In the genomic region with DNA sequence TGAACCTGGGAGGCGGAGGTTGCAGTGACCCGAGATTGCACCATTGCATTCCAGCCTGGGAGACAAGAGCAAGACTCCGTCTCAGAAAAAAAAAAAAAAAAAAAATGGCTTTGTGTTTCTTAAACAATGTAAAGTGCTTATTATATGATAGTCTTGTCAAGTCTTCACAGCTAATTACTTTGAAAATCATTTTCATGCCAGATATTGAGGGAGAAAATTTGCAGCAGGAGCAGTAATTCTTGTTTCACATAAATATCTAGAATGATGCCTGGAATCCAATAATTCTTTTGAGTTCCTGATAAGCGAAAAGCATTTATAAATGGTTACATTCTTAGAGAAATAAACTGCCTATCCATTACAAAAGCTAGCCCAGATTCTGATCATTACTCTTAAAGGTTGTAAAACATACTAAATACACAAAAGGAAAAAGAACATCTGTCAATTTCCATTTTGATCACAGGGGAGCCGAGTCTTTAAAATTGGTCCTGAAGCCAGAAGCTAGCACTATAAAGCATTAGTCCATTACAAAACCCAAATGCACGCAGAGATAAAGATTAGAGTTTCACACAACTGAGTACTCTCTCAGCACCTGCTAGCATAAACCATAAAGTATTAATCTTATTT, we compare ENCODE assay signal across 28 cellular contexts. TPM values are rescaled to one million over a fixed set of nuclear protein-coding genes. Genes with fewer than 3 reads are reported as not detected.
A peak's percentile ranks its signal among the peaks of the same experiment; 100 is the strongest.
DNase-seq lines count a peak whose midpoint lies in the region; ATAC-seq and TF ChIP-seq lines count a peak whose summit lies in the region.
"Had no signal": no experiment of that assay in that cellular context is flagged by ENCODE, and none has a peak within 500 bp of the region (broad histone marks: within the 10 kb centered on the region; RNA-seq: fewer than 3 reads in every experiment).

No MANE protein-coding gene starts in this region.

- H3K27me3 Mint-ChIP-seq in mesothelial cell of epicardium (ENCODE audit: low read depth) = no peaks in the 10 kb centered on the region
- H3K27me3 Mint-ChIP-seq in type B pancreatic cell = no peaks in the 10 kb centered on the region
- H3K27me3 Mint-ChIP-seq: CD4-positive, alpha-beta T cell; stimulated activated naive CD8-positive, alpha-beta T cell treated with anti-CD3 and anti-CD28 coated beads, Interleukin-15, Interleukin-2, amounts not matched to agents 100 ng/mL and 50 ng/mL, for 24 hours; T-helper 17 cell had no signal

- intact Hi-C loops in cardiac septum (cut with DNase I) = no loop called here
- intact Hi-C loops in mucosa of descending colon (cut with DNase I, micrococcal nuclease) = no loop called here

- peaks cover 22% of the 10 kb centered on the region for H3K4me1 ChIP-seq in cardiac muscle cell (ENCODE audit: low read depth)
- no peaks in the 10 kb centered on the region for H3K4me1 ChIP-seq in mucosa of descending colon (ENCODE audit: low read depth)

- TF ChIP-seq CTCF in cardiac muscle cell (IDR thresholded peaks at IDR 0.05; ENCODE audit: low read depth, low read length) = no peak
- no peak for TF ChIP-seq CTCF in mesothelial cell of epicardium (IDR thresholded peaks at IDR 0.05; ENCODE audit: unreplicated experiment)
- TF ChIP-seq CTCF in type B pancreatic cell (conservative IDR thresholded peaks at IDR 0.05) = no peak
- TF ChIP-seq CTCF in mucosa of descending colon (IDR thresholded peaks at IDR 0.05) = no peak

- H3K36me3 Mint-ChIP-seq in mesothelial cell of epicardium (peaks cover 12% of the 10 kb centered on the region), type B pancreatic cell (peaks cover 20% of the 10 kb centered on the region)
- no peaks in the 10 kb centered on the region for H3K36me3 Mint-ChIP-seq in stimulated activated effector memory CD8-positive, alpha-beta T cell treated with anti-CD3 and anti-CD28 coated beads, Interleukin-12 subunit alpha, Interleukin-12 subunit beta, amount 100 ng/mL, for 72 hours
- H3K36me3 Mint-ChIP-seq: naive thymus-derived CD4-positive, alpha-beta T cell had no signal

- no peaks in the 10 kb centered on the region for H3K27me3 ChIP-seq in cardiac muscle cell
- H3K27me3 ChIP-seq: body of pancreas, testis, vagina had no signal

- ATAC-seq in stimulated activated effector memory CD8-positive, alpha-beta T cell treated with anti-CD3 and anti-CD28 coated beads, Interleukin-12 subunit alpha, Interleukin-12 subunit beta, amount 100 ng/mL, for 72 hours = no peak
- ATAC-seq in left lobe of liver (no peak), mucosa of descending colon (no peak)
- ATAC-seq: body of pancreas; esophagus mucosa; naive thymus-derived CD4-positive, alpha-beta T cell; T-helper 17 cell had no signal

- H3K27ac Mint-ChIP-seq in mesothelial cell of epicardium = peak overlapping the region; percentile 48
- peak overlapping the region; percentile 15 for H3K27ac Mint-ChIP-seq in type B pancreatic cell
- no peak overlapping the region for H3K27ac Mint-ChIP-seq in stimulated activated effector memory CD8-positive, alpha-beta T cell treated with anti-CD3 and anti-CD28 coated beads, Interleukin-12 subunit alpha, Interleukin-12 subunit beta, amount 100 ng/mL, for 72 hours
- H3K27ac Mint-ChIP-seq: CD4-positive, alpha-beta T cell; naive thymus-derived CD4-positive, alpha-beta T cell; stimulated activated naive CD8-positive, alpha-beta T cell treated with anti-CD3 and anti-CD28 coated beads, Interleukin-15, Interleukin-2, amounts not matched to agents 100 ng/mL and 50 ng/mL, for 24 hours; T-helper 17 cell had no signal

- no peak for DNase-seq in cardiac muscle cell (ENCODE audit: low read depth in 1 of 2, low spot score in 1 of 2)
- no peak for DNase-seq in cardiac septum (ENCODE audit: low spot score)
- DNase-seq in NCI-H2227 (lab: John Stamatoyannopoulos, UW; ENCODE audit: unreplicated experiment) = peak; percentile 38
- DNase-seq in mesothelial cell of epicardium (ENCODE audit: low spot score in 2 of 2, unreplicated experiment in 2 of 2) = no peak
- DNase-seq in type B pancreatic cell (ENCODE audit: extremely low spot score, unreplicated experiment) = no peak
- DNase-seq in stimulated activated effector memory CD8-positive, alpha-beta T cell treated with anti-CD3 and anti-CD28 coated beads, Interleukin-12 subunit alpha, Interleukin-12 subunit beta, amount 100 ng/mL, for 72 hours (ENCODE audit: low spot score in 2 of 2) = no peak
- DNase-seq in left lobe of liver (ENCODE audit: low spot score) = no peak
- no peak for DNase-seq in mucosa of descending colon
- DNase-seq: activated CD4-positive, alpha-beta T cell treated with anti-CD3 and anti-CD28 coated beads, Interleukin-2, amount 50 U/mL, for 48 hours; activated CD4-positive, CD25-positive, alpha-beta regulatory T cell treated with anti-CD3 and anti-CD28 coated beads, Interleukin-2, amount 50 U/mL, for 72 hours; activated naive CD4-positive, alpha-beta T cell; activated T-cell treated with anti-CD3 and anti-CD28 coated beads, Interleukin-2, amount 50 U/mL, for 48 hours; AML-193; body of pancreas; CD4-positive, alpha-beta T cell; head of caudate nucleus; kidney; midbrain; naive thymus-derived CD4-positive, alpha-beta T cell; NCI-H187 treated with DMSO at 0.1 percent for 48 hours; NCI-H446; T-helper 17 cell; testis had no signal

- H3K27ac ChIP-seq in cardiac muscle cell = peak overlapping the region; percentile 71
- H3K27ac ChIP-seq: A549, body of pancreas, skin epidermis, testis, vagina had no signal

- H3K4me1 Mint-ChIP-seq in mesothelial cell of epicardium = peaks cover 43% of the 10 kb centered on the region
- H3K4me1 Mint-ChIP-seq in type B pancreatic cell (ENCODE audit: unreplicated experiment) = peaks cover 5% of the 10 kb centered on the region
- H3K4me1 Mint-ChIP-seq in stimulated activated effector memory CD8-positive, alpha-beta T cell treated with anti-CD3 and anti-CD28 coated beads, Interleukin-12 subunit alpha, Interleukin-12 subunit beta, amount 100 ng/mL, for 72 hours = no peaks in the 10 kb centered on the region
- H3K4me1 Mint-ChIP-seq: naive thymus-derived CD4-positive, alpha-beta T cell; T-helper 17 cell had no signal

- no peak overlapping the region for H3K4me3 Mint-ChIP-seq in mesothelial cell of epicardium
- H3K4me3 Mint-ChIP-seq in type B pancreatic cell = no peak overlapping the region
- no peak overlapping the region for H3K4me3 Mint-ChIP-seq in stimulated activated effector memory CD8-positive, alpha-beta T cell treated with anti-CD3 and anti-CD28 coated beads, Interleukin-12 subunit alpha, Interleukin-12 subunit beta, amount 100 ng/mL, for 72 hours
- H3K4me3 Mint-ChIP-seq: CD4-positive, alpha-beta T cell; naive thymus-derived CD4-positive, alpha-beta T cell; stimulated activated naive CD8-positive, alpha-beta T cell treated with anti-CD3 and anti-CD28 coated beads, Interleukin-15, Interleukin-2, amounts not matched to agents 100 ng/mL and 50 ng/mL, for 24 hours; T-helper 17 cell had no signal

- H3K9me3 Mint-ChIP-seq in mesothelial cell of epicardium = no peaks in the 10 kb centered on the region
- no peaks in the 10 kb centered on the region for H3K9me3 Mint-ChIP-seq in type B pancreatic cell
- H3K9me3 Mint-ChIP-seq in stimulated activated effector memory CD8-positive, alpha-beta T cell treated with anti-CD3 and anti-CD28 coated beads, Interleukin-12 subunit alpha, Interleukin-12 subunit beta, amount 100 ng/mL, for 72 hours = no peaks in the 10 kb centered on the region
- H3K9me3 Mint-ChIP-seq: CD4-positive, alpha-beta T cell; naive thymus-derived CD4-positive, alpha-beta T cell; stimulated activated naive CD8-positive, alpha-beta T cell treated with anti-CD3 and anti-CD28 coated beads, Interleukin-15, Interleukin-2, amounts not matched to agents 100 ng/mL and 50 ng/mL, for 24 hours had no signal

- no peaks in the 10 kb centered on the region for H3K36me3 ChIP-seq in cardiac muscle cell
- no peaks in the 10 kb centered on the region for H3K36me3 ChIP-seq in mucosa of descending colon (ENCODE audit: low read depth)
- H3K36me3 ChIP-seq: vagina had no signal

- H3K4me3 ChIP-seq in cardiac muscle cell (no peak overlapping the region), mucosa of descending colon (no peak overlapping the region)
- H3K4me3 ChIP-seq: A549, body of pancreas, skin epidermis, testis, vagina had no signal

- H3K9me3 ChIP-seq in cardiac muscle cell (ENCODE audit: low read depth) (no peaks in the 10 kb centered on the region), mucosa of descending colon (no peaks in the 10 kb centered on the region)
- H3K9me3 ChIP-seq: A549, body of pancreas, testis, vagina had no signal

RNA-seq across cellular contexts. Expression of a gene that starts 50.3 kb away (rescaled TPM):
- total RNA-seq in cardiac muscle cell = 19.9 and 30.0 TPM in 2 replicates
- polyA plus RNA-seq in cardiac muscle cell = 42.6 and 44.8 TPM in 2 replicates
- total RNA-seq in cardiac septum = 6.4 TPM
- total RNA-seq in mesothelial cell of epicardium = 24.4 to 25.5 TPM (median 24.7 TPM) in 3 replicates
- total RNA-seq in type B pancreatic cell (ENCODE audit: low replicate concordance) = 12.6 and 33.8 TPM in 2 replicates
- total RNA-seq in left lobe of liver = 2.3 TPM
- 10 to 100 TPM in 1 of 3 donors, 1 to 10 TPM in 2; 3.8 to 12.7 (median 6.3) TPM for total RNA-seq in mucosa of descending colon
